Comparison of ENCODE assay signal across 18 cellular contexts in the genomic region with DNA sequence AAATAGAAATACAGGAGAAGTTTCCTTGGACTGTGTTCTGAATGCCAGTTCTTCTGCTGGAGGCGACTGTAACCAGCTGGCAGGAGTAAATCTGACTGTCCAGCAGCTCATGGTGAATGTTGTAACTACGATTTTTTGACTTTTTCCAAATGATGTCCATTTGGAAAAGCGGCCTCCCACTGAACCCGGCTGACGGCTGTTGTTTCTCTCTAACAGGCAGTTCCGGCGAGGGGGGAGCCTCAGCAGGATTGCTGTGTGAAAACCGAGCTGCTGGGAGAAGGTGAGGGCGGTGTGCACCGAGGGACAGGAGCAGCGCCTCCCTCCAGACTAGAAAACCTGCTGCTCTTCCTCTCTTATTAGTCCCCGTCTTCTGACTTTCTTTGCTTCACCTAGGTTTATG.
DNase-seq lines count a peak whose midpoint lies in the region; ATAC-seq and TF ChIP-seq lines count a peak whose summit lies in the region.
"Had no signal": no experiment of that assay in that cellular context is flagged by ENCODE, and none has a peak within 500 bp of the region (broad histone marks: within the 10 kb centered on the region; RNA-seq: fewer than 3 reads in every experiment).

No MANE protein-coding gene starts in this region.

- H3K4me3 Mint-ChIP-seq in endothelial cell (ENCODE audit: unreplicated experiment) (peak overlapping the region; percentile 49), nephron progenitor cell (no peak overlapping the region), type B pancreatic cell (no peak overlapping the region)
- H3K4me3 Mint-ChIP-seq: CD14-positive monocyte had no signal

- H3K4me1 ChIP-seq in HEK293 (ENCODE audit: control insufficient read depth, insufficient read depth, low read length) = no peaks in the 10 kb centered on the region
- H3K4me1 ChIP-seq: Caco-2, SJCRH30 had no signal

- H3K4me3 ChIP-seq in HEK293 (ENCODE audit: low read depth, low read length) = no peak overlapping the region
- H3K4me3 ChIP-seq: SJCRH30 had no signal

- H3K4me1 Mint-ChIP-seq in endothelial cell (ENCODE audit: unreplicated experiment) (peaks cover 11% of the 10 kb centered on the region), nephron progenitor cell (peaks cover 24% of the 10 kb centered on the region), type B pancreatic cell (ENCODE audit: unreplicated experiment) (peaks cover 4% of the 10 kb centered on the region)

- peaks cover 8% of the 10 kb centered on the region for H3K27me3 Mint-ChIP-seq in endothelial cell (ENCODE audit: unreplicated experiment)
- peaks cover 3% of the 10 kb centered on the region for H3K27me3 Mint-ChIP-seq in nephron progenitor cell (ENCODE audit: low read depth, poor library complexity)
- H3K27me3 Mint-ChIP-seq in type B pancreatic cell = no peaks in the 10 kb centered on the region

- DNase-seq in endothelial cell (ENCODE audit: low spot score) = no peak
- DNase-seq in nephron progenitor cell = no peak
- DNase-seq in type B pancreatic cell (ENCODE audit: extremely low spot score, unreplicated experiment) = no peak
- DNase-seq in activated CD4-positive, alpha-beta T cell treated with anti-CD3 and anti-CD28 coated beads, Interleukin-2, amount 50 U/mL, for 48 hours = no peak
- DNase-seq in GOT3 (lab: John Stamatoyannopoulos, UW) = no peak
- DNase-seq: Caco-2, DMS153, EL, KG1, NCI-H146, NCI-H2081 treated with DMSO at 0.1 percent for 48 hours, NCI-H510A, NCI-H774, RPMI8226, SJCRH30 had no signal

- H3K9me3 Mint-ChIP-seq in endothelial cell (ENCODE audit: unreplicated experiment) (no peaks in the 10 kb centered on the region), nephron progenitor cell (peaks cover 28% of the 10 kb centered on the region), type B pancreatic cell (peaks cover 6% of the 10 kb centered on the region)

- no peak overlapping the region for H3K27ac ChIP-seq in HEK293 (ENCODE audit: extremely low read depth, low read depth, low read length)
- H3K27ac ChIP-seq: SJCRH30 had no signal

- no peak for TF ChIP-seq CTCF in HEK293 (tag by site-specific recombination; IDR thresholded peaks at IDR 0.05)
- TF ChIP-seq CTCF in endothelial cell (IDR thresholded peaks at IDR 0.05; ENCODE audit: unreplicated experiment) = no peak
- TF ChIP-seq CTCF in nephron progenitor cell (IDR thresholded peaks at IDR 0.05) = no peak
- no peak for TF ChIP-seq CTCF in type B pancreatic cell (conservative IDR thresholded peaks at IDR 0.05)

- CTCF ChIA-PET in HEK293 (lab: Yijun Ruan, JAX) = interaction anchor here (3.8 kb wide), 1 partner anchor 15 kb away, joined by 15 read pairs; no protein-coding TSS in a partner anchor

- H3K27ac Mint-ChIP-seq in endothelial cell (ENCODE audit: unreplicated experiment) (no peak overlapping the region), nephron progenitor cell (peak overlapping the region; percentile 60), type B pancreatic cell (peak overlapping the region; percentile 32)
- H3K27ac Mint-ChIP-seq: CD14-positive monocyte had no signal

- H3K36me3 ChIP-seq in HEK293 (ENCODE audit: control insufficient read depth in 2 of 2, insufficient read depth in 1 of 2, low read length in 2 of 2) = peaks cover 6 to 25% of the 10 kb centered on the region in 2 experiments; a peak in 2 of 3 replicates

- POLR2A ChIA-PET in HEK293 (lab: Yijun Ruan, JAX) = no interaction called here

- H3K36me3 Mint-ChIP-seq in endothelial cell (ENCODE audit: low read depth, unreplicated experiment) (peaks cover 29% of the 10 kb centered on the region), nephron progenitor cell (ENCODE audit: low read depth) (peaks cover 56% of the 10 kb centered on the region), type B pancreatic cell (peaks cover 33% of the 10 kb centered on the region)

- ATAC-seq in GM21576 (IDR thresholded peaks at IDR 0.05; ENCODE audit: unreplicated experiment) = no peak

- H3K9me3 ChIP-seq in HEK293 (ENCODE audit: control insufficient read depth, insufficient read depth, low read depth, low read length) = no peaks in the 10 kb centered on the region

TF ChIP-seq in HEK293, 187 proteins besides CTCF, POLR2A, EP300 and RAD21:
- TF ChIP-seq ZNF157 (tag by site-specific recombination; IDR thresholded peaks at IDR 0.05) (no peak), ZNF341 (tag by site-specific recombination; IDR thresholded peaks at IDR 0.05; ENCODE audit: low read depth) (peak; percentile 32; the same call in 1 of the 2 replicates)
TF ChIP-seq in HEK293: peak in this region for 1.
